In the genomic region with DNA sequence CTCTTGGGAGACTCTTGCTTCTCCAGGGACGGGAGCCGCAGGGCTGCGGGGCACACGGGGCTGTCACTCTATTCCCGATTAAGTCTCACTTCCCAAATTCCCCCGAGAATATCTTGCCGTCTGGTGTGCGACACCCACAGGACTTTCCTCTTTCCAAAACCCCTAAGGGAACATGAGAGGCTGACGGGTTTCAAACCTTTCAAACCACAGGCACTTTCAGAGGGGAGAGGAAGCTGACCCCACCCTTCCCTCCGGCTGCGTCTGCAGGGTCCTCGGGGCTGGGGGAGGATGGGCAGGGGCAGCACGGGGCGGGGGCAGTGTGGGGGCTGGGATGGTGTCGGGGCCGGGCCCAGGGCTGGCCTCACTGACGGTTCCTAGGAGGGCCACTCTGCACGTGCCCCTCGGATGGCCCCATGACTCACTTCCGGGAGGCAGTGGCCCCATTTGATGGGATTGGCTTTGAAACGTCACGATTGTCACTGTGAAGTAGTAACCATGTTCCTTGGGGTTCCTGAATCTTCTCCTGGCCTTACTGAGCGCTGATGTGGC, we compare ENCODE assay signal across 1 cellular context.
TF ChIP-seq lines count a peak whose summit lies in the region.

No MANE protein-coding gene starts in this region.

TF ChIP-seq in HepG2, 621 proteins besides CTCF, POLR2A, EP300 and RAD21:
- peak; percentile 51; the same call in 1 of the 2 replicates for TF ChIP-seq GABPB1 (CRISPR knock-in tag; IDR thresholded peaks at IDR 0.05)
- TF ChIP-seq FOSL2 (CRISPR knock-in tag; IDR thresholded peaks at IDR 0.05) = peak; percentile 75
- TF ChIP-seq BHLHE40 (IDR thresholded peaks at IDR 0.05; ENCODE audit: low read length) = peak; percentile 75
- TF ChIP-seq PAX8 (CRISPR knock-in tag; IDR thresholded peaks at IDR 0.05; ENCODE audit: borderline replicate concordance) = no peak
- peak; percentile 39 for TF ChIP-seq CREB1 (IDR thresholded peaks at IDR 0.05)
- no peak for TF ChIP-seq CREB1 (CRISPR knock-in tag; IDR thresholded peaks at IDR 0.05)
TF ChIP-seq in HepG2: peak in this region for 4.
